1 cellular context compared by ENCODE assay signal in the genomic region with DNA sequence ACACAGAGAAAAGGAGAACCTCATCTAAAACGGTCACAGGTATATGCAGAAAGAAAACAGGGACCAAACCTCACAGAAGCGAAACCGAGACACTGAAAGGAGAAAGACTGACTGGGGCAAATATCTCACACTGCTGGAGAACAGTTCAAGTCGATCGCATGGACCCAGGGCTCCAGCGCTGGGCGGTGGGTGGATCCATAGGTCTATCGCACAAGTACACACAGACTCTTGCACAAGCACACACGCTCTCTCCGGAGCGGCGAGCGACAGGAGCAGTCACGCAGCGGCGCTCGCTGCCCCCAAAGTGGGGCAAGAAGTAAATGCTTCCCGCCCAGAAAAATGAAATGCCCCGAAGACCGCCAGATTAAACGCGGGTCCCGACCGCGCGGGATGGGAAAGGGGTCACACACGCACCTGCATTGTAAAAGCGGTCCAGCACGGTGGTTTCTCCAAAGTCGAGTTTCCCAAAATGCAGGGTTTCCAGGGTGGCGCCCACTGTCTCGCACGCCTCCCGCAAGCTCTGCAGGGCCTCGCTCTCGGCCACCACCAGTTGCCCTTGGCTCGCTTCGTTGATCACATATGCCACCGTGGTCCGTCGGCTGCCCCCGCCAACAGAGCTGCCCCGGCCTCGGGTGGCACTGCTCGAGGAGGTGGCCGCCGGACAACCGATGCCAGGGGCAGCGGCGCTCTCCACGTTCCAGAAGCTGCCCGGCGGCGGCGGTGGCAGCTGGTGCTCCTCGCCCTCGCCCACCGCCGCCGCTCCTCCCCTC.
A peak's percentile ranks its signal among the peaks of the same experiment; 100 is the strongest.
TF ChIP-seq lines count a peak whose summit lies in the region.

No MANE protein-coding gene starts in this region.

TF ChIP-seq in K562, 482 proteins besides CTCF, POLR2A, EP300 and RAD21 (continued from another document and continues in another):
- TF ChIP-seq, protein P1, sequence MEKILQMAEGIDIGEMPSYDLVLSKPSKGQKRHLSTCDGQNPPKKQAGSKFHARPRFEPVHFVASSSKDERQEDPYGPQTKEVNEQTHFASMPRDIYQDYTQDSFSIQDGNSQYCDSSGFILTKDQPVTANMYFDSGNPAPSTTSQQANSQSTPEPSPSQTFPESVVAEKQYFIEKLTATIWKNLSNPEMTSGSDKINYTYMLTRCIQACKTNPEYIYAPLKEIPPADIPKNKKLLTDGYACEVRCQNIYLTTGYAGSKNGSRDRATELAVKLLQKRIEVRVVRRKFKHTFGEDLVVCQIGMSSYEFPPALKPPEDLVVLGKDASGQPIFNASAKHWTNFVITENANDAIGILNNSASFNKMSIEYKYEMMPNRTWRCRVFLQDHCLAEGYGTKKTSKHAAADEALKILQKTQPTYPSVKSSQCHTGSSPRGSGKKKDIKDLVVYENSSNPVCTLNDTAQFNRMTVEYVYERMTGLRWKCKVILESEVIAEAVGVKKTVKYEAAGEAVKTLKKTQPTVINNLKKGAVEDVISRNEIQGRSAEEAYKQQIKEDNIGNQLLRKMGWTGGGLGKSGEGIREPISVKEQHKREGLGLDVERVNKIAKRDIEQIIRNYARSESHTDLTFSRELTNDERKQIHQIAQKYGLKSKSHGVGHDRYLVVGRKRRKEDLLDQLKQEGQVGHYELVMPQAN (IDR thresholded peaks at IDR 0.05; ENCODE audit: borderline replicate concordance) = peak; percentile 37; the same call in 1 of the 2 replicates
- no peak for TF ChIP-seq PTRF (tag; IDR thresholded peaks at IDR 0.05)
- no peak for TF ChIP-seq BRD4 (IDR thresholded peaks at IDR 0.05)
- TF ChIP-seq ZNF77 (CRISPR knock-in tag; IDR thresholded peaks at IDR 0.05) = no peak
- peak; percentile 52 for TF ChIP-seq TAF1 (IDR thresholded peaks at IDR 0.05; ENCODE audit: control insufficient read depth, extremely low read depth, insufficient read depth, low read length, severe bottlenecking)
- TF ChIP-seq CGGBP1 (CRISPR knock-in tag; IDR thresholded peaks at IDR 0.05) = no peak
- peak; percentile 15; the same call in 1 of the 2 replicates for TF ChIP-seq USF1 (CRISPR knock-in tag; IDR thresholded peaks at IDR 0.05)
- no peak for TF ChIP-seq BRD9 (IDR thresholded peaks at IDR 0.05; ENCODE audit: low read depth, partially characterized antibody)
- TF ChIP-seq ZBTB43 (CRISPR knock-in tag; IDR thresholded peaks at IDR 0.05) = peak; percentile 54; the same call in 1 of the 2 replicates
- TF ChIP-seq PRPF4 (IDR thresholded peaks at IDR 0.05; ENCODE audit: insufficient read depth, low read depth, low read length, poor library complexity, severe bottlenecking) = no peak
- TF ChIP-seq ZNF395 (CRISPR knock-in tag; IDR thresholded peaks at IDR 0.05) = peak; percentile 67; the same call in 1 of the 2 replicates
- TF ChIP-seq ID3 (CRISPR knock-in tag; IDR thresholded peaks at IDR 0.05) = no peak
- 0 out of 2 replicates have a peak, but pooled peaks have one; percentile 37 for TF ChIP-seq ID3 (tag; IDR thresholded peaks at IDR 0.05)
- TF ChIP-seq NCOR1 (IDR thresholded peaks at IDR 0.05) = no peak
- TF ChIP-seq, protein P2, sequence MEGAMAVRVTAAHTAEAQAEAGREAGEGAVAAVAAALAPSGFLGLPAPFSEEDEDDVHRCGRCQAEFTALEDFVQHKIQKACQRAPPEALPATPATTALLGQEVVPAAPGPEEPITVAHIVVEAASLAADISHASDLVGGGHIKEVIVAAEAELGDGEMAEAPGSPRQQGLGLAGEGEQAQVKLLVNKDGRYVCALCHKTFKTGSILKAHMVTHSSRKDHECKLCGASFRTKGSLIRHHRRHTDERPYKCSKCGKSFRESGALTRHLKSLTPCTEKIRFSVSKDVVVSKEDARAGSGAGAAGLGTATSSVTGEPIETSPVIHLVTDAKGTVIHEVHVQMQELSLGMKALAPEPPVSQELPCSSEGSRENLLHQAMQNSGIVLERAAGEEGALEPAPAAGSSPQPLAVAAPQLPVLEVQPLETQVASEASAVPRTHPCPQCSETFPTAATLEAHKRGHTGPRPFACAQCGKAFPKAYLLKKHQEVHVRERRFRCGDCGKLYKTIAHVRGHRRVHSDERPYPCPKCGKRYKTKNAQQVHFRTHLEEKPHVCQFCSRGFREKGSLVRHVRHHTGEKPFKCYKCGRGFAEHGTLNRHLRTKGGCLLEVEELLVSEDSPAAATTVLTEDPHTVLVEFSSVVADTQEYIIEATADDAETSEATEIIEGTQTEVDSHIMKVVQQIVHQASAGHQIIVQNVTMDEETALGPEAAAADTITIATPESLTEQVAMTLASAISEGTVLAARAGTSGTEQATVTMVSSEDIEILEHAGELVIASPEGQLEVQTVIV (CRISPR knock-in tag; IDR thresholded peaks at IDR 0.05; ENCODE audit: borderline replicate concordance) = no peak
- no peak for TF ChIP-seq STAT5A (IDR thresholded peaks at IDR 0.05; ENCODE audit: borderline replicate concordance, low read length)
- peak; percentile 26 for TF ChIP-seq FIP1L1 (IDR thresholded peaks at IDR 0.05; ENCODE audit: low read depth, low read length, poor library complexity, severe bottlenecking)
- no peak for TF ChIP-seq HMGN3 (IDR thresholded peaks at IDR 0.05; ENCODE audit: borderline replicate concordance, extremely low read depth, insufficient read length, low read depth, low read length)
- TF ChIP-seq EHMT2 (IDR thresholded peaks at IDR 0.05) = no peak
- no peak for TF ChIP-seq ZNF224 (CRISPR knock-in tag; IDR thresholded peaks at IDR 0.05)
- TF ChIP-seq, protein P3, sequence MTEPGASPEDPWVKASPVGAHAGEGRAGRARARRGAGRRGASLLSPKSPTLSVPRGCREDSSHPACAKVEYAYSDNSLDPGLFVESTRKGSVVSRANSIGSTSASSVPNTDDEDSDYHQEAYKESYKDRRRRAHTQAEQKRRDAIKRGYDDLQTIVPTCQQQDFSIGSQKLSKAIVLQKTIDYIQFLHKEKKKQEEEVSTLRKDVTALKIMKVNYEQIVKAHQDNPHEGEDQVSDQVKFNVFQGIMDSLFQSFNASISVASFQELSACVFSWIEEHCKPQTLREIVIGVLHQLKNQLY (CRISPR knock-in tag; conservative IDR thresholded peaks at IDR 0.05) = no peak
- TF ChIP-seq TFAM (CRISPR knock-in tag; conservative IDR thresholded peaks at IDR 0.05) = no peak
- TF ChIP-seq ZFP36 (IDR thresholded peaks at IDR 0.05; ENCODE audit: low read depth, low read length, partially characterized antibody) = no peak
- peak; percentile 61 for TF ChIP-seq CXXC5 (CRISPR knock-in tag; IDR thresholded peaks at IDR 0.05)
- TF ChIP-seq, protein P4, sequence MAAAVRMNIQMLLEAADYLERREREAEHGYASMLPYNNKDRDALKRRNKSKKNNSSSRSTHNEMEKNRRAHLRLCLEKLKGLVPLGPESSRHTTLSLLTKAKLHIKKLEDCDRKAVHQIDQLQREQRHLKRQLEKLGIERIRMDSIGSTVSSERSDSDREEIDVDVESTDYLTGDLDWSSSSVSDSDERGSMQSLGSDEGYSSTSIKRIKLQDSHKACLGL (CRISPR knock-in tag; IDR thresholded peaks at IDR 0.05; ENCODE audit: borderline replicate concordance, poor library complexity, severe bottlenecking) = no peak
- 0 out of 4 replicates have a peak, but pooled peaks of 1 of the 2 experiments have one; percentile 53 for TF ChIP-seq HDAC1 (IDR thresholded peaks at IDR 0.05)
- TF ChIP-seq ZNF785 (CRISPR knock-in tag; IDR thresholded peaks at IDR 0.05) = no peak
- peak; percentile 43; the same call in 1 of the 2 replicates for TF ChIP-seq TCF3 (CRISPR knock-in tag; IDR thresholded peaks at IDR 0.05)
- peak; percentile 41; the same call in 1 of the 2 replicates for TF ChIP-seq ZSCAN29 (IDR thresholded peaks at IDR 0.05)
- no peak for TF ChIP-seq RB1 (IDR thresholded peaks at IDR 0.05; ENCODE audit: low read depth)
- TF ChIP-seq ZBTB40 (IDR thresholded peaks at IDR 0.05) = no peak
- no peak for TF ChIP-seq ZBTB40 (CRISPR knock-in tag; IDR thresholded peaks at IDR 0.05)
- TF ChIP-seq NUFIP1 (IDR thresholded peaks at IDR 0.05; ENCODE audit: partially characterized antibody) = no peak
- no peak for TF ChIP-seq JUND (IDR thresholded peaks at IDR 0.05; ENCODE audit: borderline replicate concordance, low read depth, low read length)
- TF ChIP-seq JUND (tag; IDR thresholded peaks at IDR 0.05; ENCODE audit: borderline replicate concordance, low read depth, low read length) = no peak; the same call in 2 of the 3 replicates
- TF ChIP-seq GATAD2A (IDR thresholded peaks at IDR 0.05) = no peak; the same call in 1 of the 2 replicates
- TF ChIP-seq FOXP1 (CRISPR knock-in tag; IDR thresholded peaks at IDR 0.05) = 0 out of 2 replicates have a peak, but pooled peaks have one; percentile 59
